In the genomic region with DNA sequence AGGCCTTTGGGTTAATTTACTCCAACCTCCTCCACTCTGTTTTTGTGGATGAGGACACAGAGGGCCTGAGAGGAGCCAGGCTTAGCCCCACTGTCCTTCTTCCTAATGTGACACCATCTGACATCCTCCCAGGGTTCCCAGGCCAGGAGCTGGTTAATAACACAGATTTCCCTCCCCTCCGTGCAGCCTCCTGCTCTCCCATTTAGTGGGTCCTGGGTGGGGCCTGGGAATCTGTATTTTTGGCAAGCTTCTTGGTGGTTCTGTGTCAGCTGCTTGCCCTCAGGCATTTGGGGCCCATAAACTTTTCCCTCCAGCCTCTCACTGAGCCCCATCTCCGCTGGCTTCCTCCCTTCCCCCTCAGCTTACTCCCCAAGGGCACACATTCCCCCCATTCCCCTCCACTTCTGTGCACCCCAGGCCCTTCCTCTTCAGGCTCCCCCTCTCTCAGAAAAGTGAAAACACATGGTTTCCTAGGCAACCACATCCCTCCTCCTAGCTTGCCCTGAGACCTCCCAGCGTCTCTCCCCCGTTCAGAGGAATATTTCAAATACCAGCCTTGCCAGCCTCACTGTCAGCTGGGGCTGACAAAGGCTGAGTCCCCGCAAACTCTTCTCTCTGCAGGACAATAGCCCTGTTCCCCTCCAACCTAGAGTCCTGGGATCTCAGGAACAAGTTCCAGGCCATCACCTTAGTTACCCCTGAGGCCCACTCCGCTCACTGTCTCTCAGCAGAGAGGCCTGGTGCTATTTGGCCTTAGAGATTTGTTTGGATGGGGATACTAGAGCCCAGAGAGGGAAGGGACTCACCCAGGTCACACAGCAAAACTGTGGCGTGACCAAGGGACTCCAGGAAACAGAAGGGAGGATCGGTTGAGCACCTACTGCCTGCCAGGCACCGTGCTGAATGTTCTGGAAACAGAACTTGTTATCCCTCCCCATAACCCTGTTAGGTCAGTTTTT, we compare ENCODE assay signal across 18 cellular contexts. TPM values are rescaled to one million over a fixed set of nuclear protein-coding genes. Genes with fewer than 3 reads are reported as not detected.
DNase-seq lines count a peak whose midpoint lies in the region; ATAC-seq, FAIRE-seq and TF ChIP-seq lines count a peak whose summit lies in the region.
"Had no signal": no experiment of that assay in that cellular context is flagged by ENCODE, and none has a peak within 500 bp of the region (broad histone marks: within the 10 kb centered on the region; RNA-seq: fewer than 3 reads in every experiment).

No MANE protein-coding gene starts in this region.

- peaks cover 8% of the 10 kb centered on the region for H3K4me1 ChIP-seq in mesendoderm (ENCODE audit: control insufficient read depth, low read depth, low read length)
- H3K4me1 ChIP-seq in PC-9 (replicated peaks; ENCODE audit: insufficient read depth) = peaks cover 9% of the 10 kb centered on the region; the same call in 1 of the 2 replicates

- H2AFZ ChIP-seq in PC-9 = no peak overlapping the region

- H3K27me3 Mint-ChIP-seq in natural killer cell treated with Interleukin-12 subunit alpha and Interleukin-12 subunit beta and Interleukin-15 and Interleukin-18, amount 100 ng/mL, for 72 hours = peaks cover 4 to 16% of the 10 kb centered on the region in 2 donors
- no peaks in the 10 kb centered on the region for H3K27me3 Mint-ChIP-seq in natural killer cell (ENCODE audit: low read depth in 2 of 2)

- peak overlapping the region; percentile 58 for H3K4ac ChIP-seq in mesendoderm (ENCODE audit: low read depth, low read length)

- BruUV-seq in PC-9 (replicated peaks; lab: Mats Ljungman, UMichigan) = no TSS peak

- TF ChIP-seq CTCF in natural killer cell (IDR thresholded peaks at IDR 0.05) = no peak
- TF ChIP-seq CTCF in PC-9 (conservative IDR thresholded peaks at IDR 0.05) = no peak

- no CpG with 5 or more reads among the region's 9 CpGs for WGBS in mesendoderm (ENCODE audit: extremely low coverage, insufficient coverage, low lambda C conversion rate)

- H2BK120ac ChIP-seq in mesendoderm (ENCODE audit: low read depth, low read length) = no peak overlapping the region

- no peaks in the 10 kb centered on the region for H3K79me2 ChIP-seq in mesendoderm (ENCODE audit: control insufficient read depth, insufficient read depth, low read length)
- H3K79me2 ChIP-seq in PC-9 (ENCODE audit: low read depth) = no peaks in the 10 kb centered on the region

- peaks cover 4% of the 10 kb centered on the region; the same call in 1 of the 2 replicates for H3F3A ChIP-seq in PC-9 (ENCODE audit: insufficient read depth, low read depth)

- intact Hi-C loops in natural killer cell (cut with micrococcal nuclease) (no loop called here), PC-9 (cut with micrococcal nuclease; ENCODE audit: unreplicated experiment) (no loop called here)

- H3K4me3 ChIP-seq in mesendoderm (ENCODE audit: low read length) (no peak overlapping the region), PC-9 (no peak overlapping the region)
- H3K4me3 ChIP-seq: dorsolateral prefrontal cortex, GM12878 had no signal

- H4K5ac ChIP-seq in mesendoderm (ENCODE audit: low read length) = no peak overlapping the region

- H3K27ac ChIP-seq in mesendoderm (ENCODE audit: low read depth, low read length) = no peak overlapping the region
- no peak overlapping the region for H3K27ac ChIP-seq in PC-9

- no peaks in the 10 kb centered on the region for H3K36me3 ChIP-seq in mesendoderm (ENCODE audit: control insufficient read depth, insufficient read depth, low read length)
- no peaks in the 10 kb centered on the region for H3K36me3 ChIP-seq in PC-9 (ENCODE audit: low read depth)

- H3K4me3 Mint-ChIP-seq in natural killer cell treated with Interleukin-12 subunit alpha and Interleukin-12 subunit beta and Interleukin-15 and Interleukin-18, amount 100 ng/mL, for 72 hours = no peak overlapping the region
- no peak overlapping the region for H3K4me3 Mint-ChIP-seq in natural killer cell

- H2BK15ac ChIP-seq in mesendoderm (replicated peaks; ENCODE audit: low read depth) = no peak overlapping the region

- no peak overlapping the region for H2BK5ac ChIP-seq in mesendoderm (ENCODE audit: low read length)

- H3K9me3 ChIP-seq in PC-9 (ENCODE audit: insufficient read depth, low read depth) = no peaks in the 10 kb centered on the region

- no peaks in the 10 kb centered on the region for H4K20me1 ChIP-seq in PC-9 (ENCODE audit: insufficient read depth)

- no peak for ATAC-seq in natural killer cell treated with Interleukin-12 subunit alpha and Interleukin-12 subunit beta and Interleukin-15 and Interleukin-18, amount 100 ng/mL, for 72 hours
- no peak for ATAC-seq in natural killer cell
- ATAC-seq: GM12878, left lobe of liver, T-cell had no signal

- CTCF ChIA-PET in PC-9 (lab: Charles Lee) = no interaction called here

- peak overlapping the region; percentile 3 for H3K9ac ChIP-seq in mesendoderm (ENCODE audit: low read length)

- no peak overlapping the region for H3K27ac Mint-ChIP-seq in natural killer cell treated with Interleukin-12 subunit alpha and Interleukin-12 subunit beta and Interleukin-15 and Interleukin-18, amount 100 ng/mL, for 72 hours
- no peak overlapping the region for H3K27ac Mint-ChIP-seq in natural killer cell
- H3K27ac Mint-ChIP-seq: T-cell had no signal

- H2AK5ac ChIP-seq in mesendoderm (ENCODE audit: low read length) = peak overlapping the region; percentile 3

- no peaks in the 10 kb centered on the region for H3K9me2 ChIP-seq in PC-9 (ENCODE audit: insufficient read depth)

- H3K9me3 Mint-ChIP-seq in natural killer cell treated with Interleukin-12 subunit alpha and Interleukin-12 subunit beta and Interleukin-15 and Interleukin-18, amount 100 ng/mL, for 72 hours = no peaks in the 10 kb centered on the region
- no peaks in the 10 kb centered on the region for H3K9me3 Mint-ChIP-seq in natural killer cell
- H3K9me3 Mint-ChIP-seq: T-cell had no signal

- H3K56ac ChIP-seq in mesendoderm (ENCODE audit: low read length) = peak overlapping the region; percentile 42

- H3K4me1 Mint-ChIP-seq in natural killer cell treated with Interleukin-12 subunit alpha and Interleukin-12 subunit beta and Interleukin-15 and Interleukin-18, amount 100 ng/mL, for 72 hours (ENCODE audit: low read depth in 2 of 2) = no peaks in the 10 kb centered on the region
- H3K4me1 Mint-ChIP-seq in natural killer cell = peaks cover 0 to 8% of the 10 kb centered on the region in 2 donors

- H3K27me3 ChIP-seq in mesendoderm (ENCODE audit: insufficient read depth, low read length, poor library complexity) = no peaks in the 10 kb centered on the region
- H3K27me3 ChIP-seq in PC-9 (ENCODE audit: insufficient read depth, low read depth) = no peaks in the 10 kb centered on the region

- no peak overlapping the region for H3K23ac ChIP-seq in mesendoderm (ENCODE audit: low read length)

- H3K18ac ChIP-seq in mesendoderm (ENCODE audit: low read length) = peak overlapping the region; percentile 22

- no peaks in the 10 kb centered on the region for H3K79me1 ChIP-seq in mesendoderm (ENCODE audit: low read length)

- H3K36me3 Mint-ChIP-seq in natural killer cell treated with Interleukin-12 subunit alpha and Interleukin-12 subunit beta and Interleukin-15 and Interleukin-18, amount 100 ng/mL, for 72 hours = no peaks in the 10 kb centered on the region
- no peaks in the 10 kb centered on the region for H3K36me3 Mint-ChIP-seq in natural killer cell
- H3K36me3 Mint-ChIP-seq: T-cell had no signal

- H3K4me2 ChIP-seq in mesendoderm (ENCODE audit: low read length) (no peak overlapping the region), PC-9 (no peak overlapping the region)

- POLR2A ChIA-PET in PC-9 (lab: Charles Lee; ENCODE audit: unreplicated experiment) = no interaction called here

- no peak for FAIRE-seq in urothelium cell line (lab: Jason Lieb, UNC)
- FAIRE-seq: frontal cortex, GM12878 had no signal

- H4K8ac ChIP-seq in mesendoderm (ENCODE audit: low read depth, low read length) = no peak overlapping the region

- peak; percentile 32 for DNase-seq in natural killer cell treated with Interleukin-12 subunit alpha and Interleukin-12 subunit beta and Interleukin-15 and Interleukin-18, amount 100 ng/mL, for 72 hours (ENCODE audit: low spot score)
- DNase-seq in natural killer cell = no peak
- DNase-seq in epidermal melanocyte (ENCODE audit: insufficient read length, low spot score) = peak; percentile 61
- DNase-seq in mesendoderm = peak; percentile 95
- DNase-seq in anterior cingulate cortex (lab: John Stamatoyannopoulos, UW) = no peak
- no peak for DNase-seq in urothelium cell line (ENCODE audit: low spot score)
- DNase-seq in PC-9 = no peak
- DNase-seq in activated T-cell treated with anti-CD3 and anti-CD28 coated beads for 4 hours = no peak
- DNase-seq: amygdala; dorsolateral prefrontal cortex; Karpas-422; NCI-H2029; occipital lobe; stimulated activated CD4-positive, alpha-beta T cell treated with anti-CD3 and anti-CD28 coated beads, Interleukin-15, amount 100 ng/mL, for 24 hours; T-cell had no signal

RNA-seq across cellular contexts. Expression of gene SMAD6, which starts 44.7 kb away (rescaled TPM):
- total RNA-seq in natural killer cell treated with Interleukin-12 subunit alpha and Interleukin-12 subunit beta and Interleukin-15 and Interleukin-18, amount 100 ng/mL, for 72 hours = 1 to 10 TPM in 1 of 2 donors, under 1 TPM in 1; 0.33 to 1.1 TPM
- total RNA-seq in natural killer cell (under 1 TPM; 0.07 to 0.38 (median 0.09) TPM), PC-9 (2021) (7.1 and 10.6 TPM in 2 replicates)
- 7.8 TPM for polyA plus RNA-seq in mesendoderm (2013, experiment 1 of 2)
- 7.4 TPM for polyA plus RNA-seq in mesendoderm (2013, experiment 2 of 2)

Comparison
In these comparisons a context has a peak if more than half of its experiments do, and no peak if none do; other contexts are left out.
1. DNase-seq: peak in natural killer cell treated with Interleukin-12 subunit alpha and Interleukin-12 subunit beta and Interleukin-15 and Interleukin-18, amount 100 ng/mL, for 72 hours (single experiment), epidermal melanocyte (single experiment) and mesendoderm (single experiment); none in natural killer cell (single experiment), anterior cingulate cortex (0 of 58), urothelium cell line (single experiment), PC-9 (0 of 2) and activated T-cell treated with anti-CD3 and anti-CD28 coated beads for 4 hours (single experiment).